ENCODE assay signal across 1 cellular context in the genomic region with DNA sequence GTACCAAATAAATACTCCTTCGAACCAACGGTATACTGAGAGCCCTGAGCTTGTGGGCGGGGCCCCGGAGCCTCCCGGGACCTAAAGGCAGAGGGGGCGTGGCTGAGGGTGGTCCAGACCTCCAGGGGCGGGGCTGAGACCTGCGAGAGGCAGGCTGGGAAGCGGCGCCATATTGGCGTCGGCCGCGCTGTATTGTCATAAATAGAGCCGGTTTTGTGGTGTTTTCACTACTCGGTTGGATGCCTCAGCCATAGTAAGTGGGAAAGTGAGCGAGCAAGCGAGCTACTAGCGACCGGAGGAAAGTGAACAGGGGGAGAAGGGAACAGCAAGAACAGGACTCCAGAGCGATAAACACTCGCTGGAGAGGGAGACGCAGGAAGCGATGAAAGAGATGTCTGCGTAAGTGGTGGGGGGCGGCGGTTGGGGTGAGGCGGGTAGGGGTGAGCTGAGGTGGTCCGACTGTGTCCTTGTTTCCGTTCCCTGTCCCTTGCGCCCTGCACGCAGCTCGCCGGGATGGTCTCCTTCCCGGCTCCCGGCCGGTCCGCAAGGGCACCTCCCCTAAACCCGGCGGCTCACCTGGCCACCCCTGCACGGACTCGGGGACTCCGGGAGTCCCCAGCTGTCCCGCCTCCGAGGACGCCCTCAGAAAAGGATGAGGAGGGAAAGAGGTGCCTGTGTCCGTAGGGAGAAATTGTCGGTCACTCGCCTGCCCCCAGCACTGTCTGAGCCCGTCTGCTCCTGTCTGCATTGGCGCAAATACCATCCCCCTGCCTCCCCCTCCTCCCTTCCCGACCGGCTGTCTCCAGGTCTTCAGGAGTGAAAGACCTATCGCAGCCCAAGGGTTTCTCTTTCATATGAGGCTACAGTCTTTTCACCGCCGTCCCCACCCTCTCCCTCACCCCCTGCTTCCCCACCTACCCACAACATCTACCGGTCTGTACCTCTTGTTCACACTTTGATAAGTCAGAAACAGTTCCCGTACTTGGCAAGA.
A peak's percentile ranks its signal among the peaks of the same experiment; 100 is the strongest.
TF ChIP-seq lines count a peak whose summit lies in the region.

A gene (plus strand): TSS at position 172 of the 991 bp plus-strand sequence. CDS start 211 bp downstream, at position 383.

TF ChIP-seq in HepG2, 621 proteins besides CTCF, POLR2A, EP300 and RAD21 (continued from another document and continues in another):
- TF ChIP-seq, protein P1, sequence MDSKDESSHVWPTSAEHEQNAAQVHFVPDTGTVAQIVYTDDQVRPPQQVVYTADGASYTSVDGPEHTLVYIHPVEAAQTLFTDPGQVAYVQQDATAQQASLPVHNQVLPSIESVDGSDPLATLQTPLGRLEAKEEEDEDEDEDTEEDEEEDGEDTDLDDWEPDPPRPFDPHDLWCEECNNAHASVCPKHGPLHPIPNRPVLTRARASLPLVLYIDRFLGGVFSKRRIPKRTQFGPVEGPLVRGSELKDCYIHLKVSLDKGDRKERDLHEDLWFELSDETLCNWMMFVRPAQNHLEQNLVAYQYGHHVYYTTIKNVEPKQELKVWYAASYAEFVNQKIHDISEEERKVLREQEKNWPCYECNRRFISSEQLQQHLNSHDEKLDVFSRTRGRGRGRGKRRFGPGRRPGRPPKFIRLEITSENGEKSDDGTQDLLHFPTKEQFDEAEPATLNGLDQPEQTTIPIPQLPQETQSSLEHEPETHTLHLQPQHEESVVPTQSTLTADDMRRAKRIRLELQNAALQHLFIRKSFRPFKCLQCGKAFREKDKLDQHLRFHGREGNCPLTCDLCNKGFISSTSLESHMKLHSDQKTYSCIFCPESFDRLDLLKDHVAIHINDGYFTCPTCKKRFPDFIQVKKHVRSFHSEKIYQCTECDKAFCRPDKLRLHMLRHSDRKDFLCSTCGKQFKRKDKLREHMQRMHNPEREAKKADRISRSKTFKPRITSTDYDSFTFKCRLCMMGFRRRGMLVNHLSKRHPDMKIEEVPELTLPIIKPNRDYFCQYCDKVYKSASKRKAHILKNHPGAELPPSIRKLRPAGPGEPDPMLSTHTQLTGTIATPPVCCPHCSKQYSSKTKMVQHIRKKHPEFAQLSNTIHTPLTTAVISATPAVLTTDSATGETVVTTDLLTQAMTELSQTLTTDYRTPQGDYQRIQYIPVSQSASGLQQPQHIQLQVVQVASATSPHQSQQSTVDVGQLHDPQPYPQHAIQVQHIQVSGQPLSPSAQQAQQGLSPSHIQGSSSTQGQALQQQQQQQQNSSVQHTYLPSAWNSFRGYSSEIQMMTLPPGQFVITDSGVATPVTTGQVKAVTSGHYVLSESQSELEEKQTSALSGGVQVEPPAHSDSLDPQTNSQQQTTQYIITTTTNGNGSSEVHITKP (CRISPR knock-in tag; IDR thresholded peaks at IDR 0.05; ENCODE audit: low read depth), result peak; percentile 9; the same call in 1 of the 2 replicates
- TF ChIP-seq ZNF747 (CRISPR knock-in tag; IDR thresholded peaks at IDR 0.05; ENCODE audit: borderline replicate concordance) (0 out of 2 replicates have a peak, but pooled peaks have one; percentile 43), EEA1 (CRISPR knock-in tag; IDR thresholded peaks at IDR 0.05; ENCODE audit: borderline replicate concordance) (no peak; the same call in 1 of the 2 replicates), EHMT2 (IDR thresholded peaks at IDR 0.05; ENCODE audit: borderline replicate concordance, low read depth, low read length) (no peak), ZNF225 (CRISPR knock-in tag; IDR thresholded peaks at IDR 0.05) (no peak), PHF21A (CRISPR knock-in tag; IDR thresholded peaks at IDR 0.05) (peak; percentile 62; the same call in 1 of the 2 replicates), ZNF792 (CRISPR knock-in tag; IDR thresholded peaks at IDR 0.05) (0 out of 2 replicates have a peak, but pooled peaks have one; percentile 71), ETV6 (CRISPR knock-in tag; conservative IDR thresholded peaks at IDR 0.05) (peak; percentile 39; the same call in 1 of the 2 replicates), RBAK (CRISPR knock-in tag; IDR thresholded peaks at IDR 0.05) (no peak), SIX4 (CRISPR knock-in tag; IDR thresholded peaks at IDR 0.05) (no peak), ATF7-NPFF (CRISPR knock-in tag; IDR thresholded peaks at IDR 0.05; ENCODE audit: low read depth) (0 out of 2 replicates have a peak, but pooled peaks have one; percentile 14), CENPX (CRISPR knock-in tag; IDR thresholded peaks at IDR 0.05) (no peak), ZNF7 (CRISPR knock-in tag; IDR thresholded peaks at IDR 0.05) (no peak), ZFAT (CRISPR knock-in tag; conservative IDR thresholded peaks at IDR 0.05) (no peak), ZNF234 (CRISPR knock-in tag; conservative IDR thresholded peaks at IDR 0.05) (no peak), RNF2 (conservative IDR thresholded peaks at IDR 0.05; ENCODE audit: low read depth) (no peak), ZFP90 (CRISPR knock-in tag; IDR thresholded peaks at IDR 0.05; ENCODE audit: borderline replicate concordance) (peak; percentile 39; the same call in 1 of the 2 replicates), ZNF230 (CRISPR knock-in tag; IDR thresholded peaks at IDR 0.05) (0 out of 2 replicates have a peak, but pooled peaks have one; percentile 79)
- TF ChIP-seq, protein P2, sequence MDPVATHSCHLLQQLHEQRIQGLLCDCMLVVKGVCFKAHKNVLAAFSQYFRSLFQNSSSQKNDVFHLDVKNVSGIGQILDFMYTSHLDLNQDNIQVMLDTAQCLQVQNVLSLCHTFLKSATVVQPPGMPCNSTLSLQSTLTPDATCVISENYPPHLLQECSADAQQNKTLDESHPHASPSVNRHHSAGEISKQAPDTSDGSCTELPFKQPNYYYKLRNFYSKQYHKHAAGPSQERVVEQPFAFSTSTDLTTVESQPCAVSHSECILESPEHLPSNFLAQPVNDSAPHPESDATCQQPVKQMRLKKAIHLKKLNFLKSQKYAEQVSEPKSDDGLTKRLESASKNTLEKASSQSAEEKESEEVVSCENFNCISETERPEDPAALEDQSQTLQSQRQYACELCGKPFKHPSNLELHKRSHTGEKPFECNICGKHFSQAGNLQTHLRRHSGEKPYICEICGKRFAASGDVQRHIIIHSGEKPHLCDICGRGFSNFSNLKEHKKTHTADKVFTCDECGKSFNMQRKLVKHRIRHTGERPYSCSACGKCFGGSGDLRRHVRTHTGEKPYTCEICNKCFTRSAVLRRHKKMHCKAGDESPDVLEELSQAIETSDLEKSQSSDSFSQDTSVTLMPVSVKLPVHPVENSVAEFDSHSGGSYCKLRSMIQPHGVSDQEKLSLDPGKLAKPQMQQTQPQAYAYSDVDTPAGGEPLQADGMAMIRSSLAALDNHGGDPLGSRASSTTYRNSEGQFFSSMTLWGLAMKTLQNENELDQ (CRISPR knock-in tag; IDR thresholded peaks at IDR 0.05; ENCODE audit: borderline replicate concordance), result no peak
- TF ChIP-seq, protein P3, sequence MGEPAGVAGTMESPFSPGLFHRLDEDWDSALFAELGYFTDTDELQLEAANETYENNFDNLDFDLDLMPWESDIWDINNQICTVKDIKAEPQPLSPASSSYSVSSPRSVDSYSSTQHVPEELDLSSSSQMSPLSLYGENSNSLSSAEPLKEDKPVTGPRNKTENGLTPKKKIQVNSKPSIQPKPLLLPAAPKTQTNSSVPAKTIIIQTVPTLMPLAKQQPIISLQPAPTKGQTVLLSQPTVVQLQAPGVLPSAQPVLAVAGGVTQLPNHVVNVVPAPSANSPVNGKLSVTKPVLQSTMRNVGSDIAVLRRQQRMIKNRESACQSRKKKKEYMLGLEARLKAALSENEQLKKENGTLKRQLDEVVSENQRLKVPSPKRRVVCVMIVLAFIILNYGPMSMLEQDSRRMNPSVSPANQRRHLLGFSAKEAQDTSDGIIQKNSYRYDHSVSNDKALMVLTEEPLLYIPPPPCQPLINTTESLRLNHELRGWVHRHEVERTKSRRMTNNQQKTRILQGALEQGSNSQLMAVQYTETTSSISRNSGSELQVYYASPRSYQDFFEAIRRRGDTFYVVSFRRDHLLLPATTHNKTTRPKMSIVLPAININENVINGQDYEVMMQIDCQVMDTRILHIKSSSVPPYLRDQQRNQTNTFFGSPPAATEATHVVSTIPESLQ (CRISPR knock-in tag; conservative IDR thresholded peaks at IDR 0.05), result no peak
- TF ChIP-seq, protein P4, sequence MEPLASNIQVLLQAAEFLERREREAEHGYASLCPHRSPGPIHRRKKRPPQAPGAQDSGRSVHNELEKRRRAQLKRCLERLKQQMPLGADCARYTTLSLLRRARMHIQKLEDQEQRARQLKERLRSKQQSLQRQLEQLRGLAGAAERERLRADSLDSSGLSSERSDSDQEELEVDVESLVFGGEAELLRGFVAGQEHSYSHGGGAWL (CRISPR knock-in tag; IDR thresholded peaks at IDR 0.05), result no peak
- TF ChIP-seq, protein P5, sequence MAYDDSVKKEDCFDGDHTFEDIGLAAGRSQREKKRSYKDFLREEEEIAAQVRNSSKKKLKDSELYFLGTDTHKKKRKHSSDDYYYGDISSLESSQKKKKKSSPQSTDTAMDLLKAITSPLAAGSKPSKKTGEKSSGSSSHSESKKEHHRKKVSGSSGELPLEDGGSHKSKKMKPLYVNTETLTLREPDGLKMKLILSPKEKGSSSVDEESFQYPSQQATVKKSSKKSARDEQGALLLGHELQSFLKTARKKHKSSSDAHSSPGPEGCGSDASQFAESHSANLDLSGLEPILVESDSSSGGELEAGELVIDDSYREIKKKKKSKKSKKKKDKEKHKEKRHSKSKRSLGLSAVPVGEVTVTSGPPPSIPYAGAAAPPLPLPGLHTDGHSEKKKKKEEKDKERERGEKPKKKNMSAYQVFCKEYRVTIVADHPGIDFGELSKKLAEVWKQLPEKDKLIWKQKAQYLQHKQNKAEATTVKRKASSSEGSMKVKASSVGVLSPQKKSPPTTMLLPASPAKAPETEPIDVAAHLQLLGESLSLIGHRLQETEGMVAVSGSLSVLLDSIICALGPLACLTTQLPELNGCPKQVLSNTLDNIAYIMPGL (CRISPR knock-in tag; IDR thresholded peaks at IDR 0.05; ENCODE audit: borderline replicate concordance in 1 of 2, low read depth in 1 of 2), result peak; percentile 37 to 66; a peak in 3 of 4 replicates
- TF ChIP-seq, protein P6, sequence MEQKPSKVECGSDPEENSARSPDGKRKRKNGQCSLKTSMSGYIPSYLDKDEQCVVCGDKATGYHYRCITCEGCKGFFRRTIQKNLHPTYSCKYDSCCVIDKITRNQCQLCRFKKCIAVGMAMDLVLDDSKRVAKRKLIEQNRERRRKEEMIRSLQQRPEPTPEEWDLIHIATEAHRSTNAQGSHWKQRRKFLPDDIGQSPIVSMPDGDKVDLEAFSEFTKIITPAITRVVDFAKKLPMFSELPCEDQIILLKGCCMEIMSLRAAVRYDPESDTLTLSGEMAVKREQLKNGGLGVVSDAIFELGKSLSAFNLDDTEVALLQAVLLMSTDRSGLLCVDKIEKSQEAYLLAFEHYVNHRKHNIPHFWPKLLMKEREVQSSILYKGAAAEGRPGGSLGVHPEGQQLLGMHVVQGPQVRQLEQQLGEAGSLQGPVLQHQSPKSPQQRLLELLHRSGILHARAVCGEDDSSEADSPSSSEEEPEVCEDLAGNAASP (CRISPR knock-in tag; IDR thresholded peaks at IDR 0.05; ENCODE audit: borderline replicate concordance), result peak; percentile 16; the same call in 1 of the 2 replicates
- TF ChIP-seq, protein P7, sequence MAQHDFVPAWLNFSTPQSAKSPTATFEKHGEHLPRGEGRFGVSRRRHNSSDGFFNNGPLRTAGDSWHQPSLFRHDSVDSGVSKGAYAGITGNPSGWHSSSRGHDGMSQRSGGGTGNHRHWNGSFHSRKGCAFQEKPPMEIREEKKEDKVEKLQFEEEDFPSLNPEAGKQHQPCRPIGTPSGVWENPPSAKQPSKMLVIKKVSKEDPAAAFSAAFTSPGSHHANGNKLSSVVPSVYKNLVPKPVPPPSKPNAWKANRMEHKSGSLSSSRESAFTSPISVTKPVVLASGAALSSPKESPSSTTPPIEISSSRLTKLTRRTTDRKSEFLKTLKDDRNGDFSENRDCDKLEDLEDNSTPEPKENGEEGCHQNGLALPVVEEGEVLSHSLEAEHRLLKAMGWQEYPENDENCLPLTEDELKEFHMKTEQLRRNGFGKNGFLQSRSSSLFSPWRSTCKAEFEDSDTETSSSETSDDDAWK (CRISPR knock-in tag; IDR thresholded peaks at IDR 0.05), result no peak
- TF ChIP-seq, protein P8, sequence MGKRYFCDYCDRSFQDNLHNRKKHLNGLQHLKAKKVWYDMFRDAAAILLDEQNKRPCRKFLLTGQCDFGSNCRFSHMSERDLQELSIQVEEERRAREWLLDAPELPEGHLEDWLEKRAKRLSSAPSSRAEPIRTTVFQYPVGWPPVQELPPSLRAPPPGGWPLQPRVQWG (CRISPR knock-in tag; IDR thresholded peaks at IDR 0.05; ENCODE audit: borderline replicate concordance, low read depth), result no peak
- TF ChIP-seq, protein P9, sequence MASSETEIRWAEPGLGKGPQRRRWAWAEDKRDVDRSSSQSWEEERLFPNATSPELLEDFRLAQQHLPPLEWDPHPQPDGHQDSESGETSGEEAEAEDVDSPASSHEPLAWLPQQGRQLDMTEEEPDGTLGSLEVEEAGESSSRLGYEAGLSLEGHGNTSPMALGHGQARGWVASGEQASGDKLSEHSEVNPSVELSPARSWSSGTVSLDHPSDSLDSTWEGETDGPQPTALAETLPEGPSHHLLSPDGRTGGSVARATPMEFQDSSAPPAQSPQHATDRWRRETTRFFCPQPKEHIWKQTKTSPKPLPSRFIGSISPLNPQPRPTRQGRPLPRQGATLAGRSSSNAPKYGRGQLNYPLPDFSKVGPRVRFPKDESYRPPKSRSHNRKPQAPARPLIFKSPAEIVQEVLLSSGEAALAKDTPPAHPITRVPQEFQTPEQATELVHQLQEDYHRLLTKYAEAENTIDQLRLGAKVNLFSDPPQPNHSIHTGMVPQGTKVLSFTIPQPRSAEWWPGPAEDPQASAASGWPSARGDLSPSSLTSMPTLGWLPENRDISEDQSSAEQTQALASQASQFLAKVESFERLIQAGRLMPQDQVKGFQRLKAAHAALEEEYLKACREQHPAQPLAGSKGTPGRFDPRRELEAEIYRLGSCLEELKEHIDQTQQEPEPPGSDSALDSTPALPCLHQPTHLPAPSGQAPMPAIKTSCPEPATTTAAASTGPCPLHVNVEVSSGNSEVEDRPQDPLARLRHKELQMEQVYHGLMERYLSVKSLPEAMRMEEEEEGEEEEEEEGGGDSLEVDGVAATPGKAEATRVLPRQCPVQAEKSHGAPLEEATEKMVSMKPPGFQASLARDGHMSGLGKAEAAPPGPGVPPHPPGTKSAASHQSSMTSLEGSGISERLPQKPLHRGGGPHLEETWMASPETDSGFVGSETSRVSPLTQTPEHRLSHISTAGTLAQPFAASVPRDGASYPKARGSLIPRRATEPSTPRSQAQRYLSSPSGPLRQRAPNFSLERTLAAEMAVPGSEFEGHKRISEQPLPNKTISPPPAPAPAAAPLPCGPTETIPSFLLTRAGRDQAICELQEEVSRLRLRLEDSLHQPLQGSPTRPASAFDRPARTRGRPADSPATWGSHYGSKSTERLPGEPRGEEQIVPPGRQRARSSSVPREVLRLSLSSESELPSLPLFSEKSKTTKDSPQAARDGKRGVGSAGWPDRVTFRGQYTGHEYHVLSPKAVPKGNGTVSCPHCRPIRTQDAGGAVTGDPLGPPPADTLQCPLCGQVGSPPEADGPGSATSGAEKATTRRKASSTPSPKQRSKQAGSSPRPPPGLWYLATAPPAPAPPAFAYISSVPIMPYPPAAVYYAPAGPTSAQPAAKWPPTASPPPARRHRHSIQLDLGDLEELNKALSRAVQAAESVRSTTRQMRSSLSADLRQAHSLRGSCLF (CRISPR knock-in tag; IDR thresholded peaks at IDR 0.05; ENCODE audit: borderline replicate concordance), result no peak; the same call in 1 of the 2 replicates
- TF ChIP-seq, protein P10, sequence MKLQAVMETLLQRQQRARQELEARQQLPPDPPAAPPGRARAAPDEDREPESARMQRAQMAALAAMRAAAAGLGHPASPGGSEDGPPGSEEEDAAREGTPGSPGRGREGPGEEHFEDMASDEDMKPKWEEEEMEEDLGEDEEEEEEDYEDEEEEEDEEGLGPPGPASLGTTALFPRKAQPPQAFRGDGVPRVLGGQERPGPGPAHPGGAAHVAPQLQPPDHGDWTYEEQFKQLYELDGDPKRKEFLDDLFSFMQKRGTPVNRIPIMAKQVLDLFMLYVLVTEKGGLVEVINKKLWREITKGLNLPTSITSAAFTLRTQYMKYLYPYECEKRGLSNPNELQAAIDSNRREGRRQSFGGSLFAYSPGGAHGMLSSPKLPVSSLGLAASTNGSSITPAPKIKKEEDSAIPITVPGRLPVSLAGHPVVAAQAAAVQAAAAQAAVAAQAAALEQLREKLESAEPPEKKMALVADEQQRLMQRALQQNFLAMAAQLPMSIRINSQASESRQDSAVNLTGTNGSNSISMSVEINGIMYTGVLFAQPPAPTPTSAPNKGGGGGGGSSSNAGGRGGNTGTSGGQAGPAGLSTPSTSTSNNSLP (IDR thresholded peaks at IDR 0.05; ENCODE audit: low read depth, low read length), result no peak
